ENCODE assay signal across 25 cellular contexts in the genomic region with DNA sequence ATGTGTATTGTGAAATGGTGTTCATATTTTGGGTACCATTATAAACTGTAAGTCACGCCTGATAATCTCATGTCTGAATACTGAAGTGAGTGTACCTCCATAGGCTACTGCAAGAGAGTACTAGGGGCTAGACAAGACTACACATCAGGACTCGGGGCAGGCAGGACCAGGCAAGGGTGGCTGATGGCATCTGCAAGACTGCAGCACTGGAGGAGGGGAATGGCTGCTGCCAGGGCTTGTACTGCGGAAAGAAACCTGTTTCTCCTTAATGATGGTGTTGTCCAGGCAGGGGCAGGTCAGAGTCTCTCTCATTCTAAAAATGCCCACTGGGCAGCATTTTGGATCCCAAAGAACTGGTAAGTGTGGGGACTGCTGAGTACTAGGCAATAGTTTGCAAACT.
A peak's percentile ranks its signal among the peaks of the same experiment; 100 is the strongest.
DNase-seq lines count a peak whose midpoint lies in the region; ATAC-seq, FAIRE-seq and TF ChIP-seq lines count a peak whose summit lies in the region.
"Had no signal": no experiment of that assay in that cellular context is flagged by ENCODE, and none has a peak within 500 bp of the region (broad histone marks: within the 10 kb centered on the region; RNA-seq: fewer than 3 reads in every experiment).

No MANE protein-coding gene starts in this region.

- H3K14ac ChIP-seq in H1 (ENCODE audit: insufficient read length) = no peak overlapping the region

- TF ChIP-seq CTCF in SK-N-SH (IDR thresholded peaks at IDR 0.05) (no peak), H1 (IDR thresholded peaks at IDR 0.05; ENCODE audit: control extremely low read depth in 1 of 3, insufficient read depth in 1 of 3, low read depth in 1 of 3, low read length in 3 of 3) (no peak), neural cell (IDR thresholded peaks at IDR 0.05; ENCODE audit: poor library complexity, severe bottlenecking) (no peak)

- H3K4me1 ChIP-seq in SK-N-SH (ENCODE audit: control insufficient read depth in 1 of 2, insufficient read depth in 2 of 2, low read depth in 1 of 2, low read length in 1 of 2) (peaks cover 0 to 9% of the 10 kb centered on the region in 2 experiments; a peak in 2 of 4 replicates), H1 (replicated peaks in 1 of 4; ENCODE audit: control insufficient read depth in 3 of 4, insufficient read depth in 4 of 4, low read length in 3 of 4) (peaks cover 0 to 3% (median under 1%) of the 10 kb centered on the region in 4 experiments; a peak in 1 of 7 replicates)
- H3K4me1 ChIP-seq: A549 had no signal

- no peak overlapping the region; a peak in 1 of 4 replicates for H3K27ac ChIP-seq in SK-N-SH (ENCODE audit: low read depth in 2 of 2, low read length in 1 of 2)
- H3K27ac ChIP-seq in H1 (ENCODE audit: low read depth, low read length) = no peak overlapping the region
- H3K27ac ChIP-seq in neural cell (ENCODE audit: low read length) = peak overlapping the region; percentile 33
- H3K27ac ChIP-seq: 22Rv1, A549, BLaER1 had no signal

- no peak overlapping the region for H2BK120ac ChIP-seq in H1 (replicated peaks; ENCODE audit: low read depth, low read length)

- H4K8ac ChIP-seq in H1 (ENCODE audit: extremely low read depth, insufficient read depth, low read length) = peak overlapping the region; percentile 57; the same call in 1 of the 2 replicates

- H3K9me3 ChIP-seq in SK-N-SH (no peaks in the 10 kb centered on the region), H1 (ENCODE audit: insufficient read depth in 2 of 2, low read depth in 1 of 2, low read length in 1 of 2) (no peaks in the 10 kb centered on the region), neural cell (ENCODE audit: low read length) (no peaks in the 10 kb centered on the region)
- H3K9me3 ChIP-seq: A549, BLaER1 had no signal

- no peak overlapping the region for H2BK20ac ChIP-seq in H1 (ENCODE audit: low read length)

- H2BK12ac ChIP-seq in H1 (ENCODE audit: low read depth, low read length) = no peak overlapping the region

- POLR2A ChIA-PET in SK-N-SH (lab: Yijun Ruan, JAX) = no interaction called here
- POLR2A ChIA-PET in H1 (lab: Charles Lee; ENCODE audit: partially characterized antibody) = no interaction called here

- H4K5ac ChIP-seq in H1 (ENCODE audit: insufficient read length, low read depth, low read length) = no peak overlapping the region

- no peak overlapping the region for H3K56ac ChIP-seq in H1 (replicated peaks; ENCODE audit: insufficient read length, low read depth, low read length)

- ATAC-seq in SK-N-SH treated with all-trans-retinoic acid at 6 μM for 48 hours = no peak
- peak; percentile 34 for ATAC-seq in stimulated activated memory B cell treated with anti-CD40 and anti-IgM and Interleukin-4, amounts not matched to agents 10 μg/mL and 1 μg/mL and 100 μg/mL, for 72 hours

- no peaks in the 10 kb centered on the region for H3K9me3 Mint-ChIP-seq in stimulated activated memory B cell treated with anti-CD40 and anti-IgM and Interleukin-4, amounts not matched to agents 10 μg/mL and 1 μg/mL and 100 μg/mL, for 72 hours
- H3K9me3 Mint-ChIP-seq in activated naive CD4-positive, alpha-beta T cell treated with anti-CD3 and anti-CD28 coated beads for 36 hours = no peaks in the 10 kb centered on the region
- H3K9me3 Mint-ChIP-seq: CD8-positive, alpha-beta memory T cell had no signal

- TF ChIP-seq POLR2A in H1 (IDR thresholded peaks at IDR 0.05; ENCODE audit: control extremely low read depth in 1 of 2, low read depth in 2 of 2, low read length in 2 of 2) = no peak

- H3F3A ChIP-seq in SK-N-SH (replicated peaks; ENCODE audit: insufficient read depth) (peaks cover 4% of the 10 kb centered on the region), neural cell (ENCODE audit: insufficient read depth, low read length, poor library complexity, severe bottlenecking) (no peaks in the 10 kb centered on the region)

- H3K4ac ChIP-seq in H1 (replicated peaks; ENCODE audit: insufficient read length, low read depth, low read length) = no peak overlapping the region

- H2AK5ac ChIP-seq in H1 (ENCODE audit: low read depth, low read length) = no peak overlapping the region

- H4K20me1 ChIP-seq in SK-N-SH (ENCODE audit: insufficient read depth) (no peaks in the 10 kb centered on the region), H1 (replicated peaks in 1 of 2; ENCODE audit: control insufficient read depth in 1 of 2, insufficient read depth in 2 of 2, low read length in 2 of 2) (no peaks in the 10 kb centered on the region), neural cell (ENCODE audit: insufficient read depth) (no peaks in the 10 kb centered on the region)
- H4K20me1 ChIP-seq: BLaER1 had no signal

- H3K36me3 ChIP-seq in SK-N-SH (replicated peaks in 1 of 2; ENCODE audit: control insufficient read depth in 1 of 2, insufficient read depth in 2 of 2, low read length in 1 of 2) (no peaks in the 10 kb centered on the region), H1 (ENCODE audit: control insufficient read depth in 2 of 4, insufficient read depth in 4 of 4, low read length in 3 of 4) (no peaks in the 10 kb centered on the region), neural cell (ENCODE audit: insufficient read depth, low read length) (no peaks in the 10 kb centered on the region)
- H3K36me3 ChIP-seq: BLaER1 had no signal

- DNase-seq in SK-N-SH (peak; percentile 16), H1 (ENCODE audit: low read depth in 1 of 2, low spot score in 2 of 2) (no peak), DMS79 treated with DMSO at 0.1 percent for 48 hours (lab: John Stamatoyannopoulos, UW) (no peak), KG1 (lab: John Stamatoyannopoulos, UW) (no peak)
- DNase-seq in activated naive CD4-positive, alpha-beta T cell treated with anti-CD3 and anti-CD28 coated beads for 36 hours = no peak
- DNase-seq: AML-193; C1 segment of cervical spinal cord; CD4-positive, alpha-beta memory T cell; CD4-positive, CD25-positive, alpha-beta regulatory T cell; CD8-positive, alpha-beta memory T cell; COR-L47; DMS 273 treated with DMSO at 0.1 percent for 48 hours; DMS153; DMS53; DMS79; GF-D8 had no signal

- H3K79me2 ChIP-seq in SK-N-SH (ENCODE audit: insufficient read depth) = no peaks in the 10 kb centered on the region
- H3K79me2 ChIP-seq in H1 (ENCODE audit: control insufficient read depth in 1 of 2, insufficient read depth in 2 of 2, low read length in 2 of 2) = no peaks in the 10 kb centered on the region
- no peaks in the 10 kb centered on the region for H3K79me2 ChIP-seq in neural cell (replicated peaks; ENCODE audit: insufficient read depth, low read length)

- H3K27ac Mint-ChIP-seq in stimulated activated memory B cell treated with anti-CD40 and anti-IgM and Interleukin-4, amounts not matched to agents 10 μg/mL and 1 μg/mL and 100 μg/mL, for 72 hours = no peak overlapping the region
- H3K27ac Mint-ChIP-seq in activated naive CD4-positive, alpha-beta T cell treated with anti-CD3 and anti-CD28 coated beads for 36 hours = no peak overlapping the region
- H3K27ac Mint-ChIP-seq: B cell; CD4-positive, alpha-beta memory T cell; CD4-positive, CD25-positive, alpha-beta regulatory T cell; CD8-positive, alpha-beta memory T cell had no signal

- H3K79me1 ChIP-seq in H1 (ENCODE audit: low read depth, low read length) = no peaks in the 10 kb centered on the region

- no peak overlapping the region for H3K4me3 Mint-ChIP-seq in stimulated activated memory B cell treated with anti-CD40 and anti-IgM and Interleukin-4, amounts not matched to agents 10 μg/mL and 1 μg/mL and 100 μg/mL, for 72 hours
- H3K4me3 Mint-ChIP-seq in activated naive CD4-positive, alpha-beta T cell treated with anti-CD3 and anti-CD28 coated beads for 36 hours = no peak overlapping the region
- H3K4me3 Mint-ChIP-seq: B cell; CD14-positive monocyte; CD4-positive, alpha-beta memory T cell; CD4-positive, CD25-positive, alpha-beta regulatory T cell; CD8-positive, alpha-beta memory T cell had no signal

- CTCF ChIA-PET in SK-N-SH (lab: Yijun Ruan, JAX) (interaction anchor here (1.1 kb wide), 1 partner anchor 27 kb away, joined by 3 read pairs; no protein-coding TSS in a partner anchor), H1 (lab: Charles Lee; ENCODE audit: partially characterized antibody) (interaction anchor here (0.6 kb wide), 1 partner anchor 252 kb away, joined by 4 read pairs; no protein-coding TSS in a partner anchor)
- CTCF ChIA-PET in activated naive CD4-positive, alpha-beta T cell treated with anti-CD3 and anti-CD28 coated beads for 36 hours (lab: Charles Lee) = no interaction called here

- H3K4me1 Mint-ChIP-seq in stimulated activated memory B cell treated with anti-CD40 and anti-IgM and Interleukin-4, amounts not matched to agents 10 μg/mL and 1 μg/mL and 100 μg/mL, for 72 hours = peaks cover 18% of the 10 kb centered on the region
- peaks cover 18% of the 10 kb centered on the region for H3K4me1 Mint-ChIP-seq in activated naive CD4-positive, alpha-beta T cell treated with anti-CD3 and anti-CD28 coated beads for 36 hours (ENCODE audit: low read depth)

- intact Hi-C loops in activated naive CD4-positive, alpha-beta T cell treated with anti-CD3 and anti-CD28 coated beads for 36 hours (cut with micrococcal nuclease) = no loop called here

- no peak overlapping the region for H2BK5ac ChIP-seq in H1 (ENCODE audit: low read depth, low read length)

- no peak for FAIRE-seq in H1 (lab: Jason Lieb, UNC)
- FAIRE-seq: A549, GM12891 had no signal

- no peaks in the 10 kb centered on the region; the same call in 1 of the 2 replicates for H3K23me2 ChIP-seq in H1 (ENCODE audit: low read depth, low read length)

- TF ChIP-seq EP300 in SK-N-SH (IDR thresholded peaks at IDR 0.05; ENCODE audit: borderline replicate concordance in 1 of 2, low read depth in 1 of 2, low read length in 1 of 2) (no peak), H1 (IDR thresholded peaks at IDR 0.05; ENCODE audit: borderline replicate concordance in 1 of 2, low read depth in 2 of 2, low read length in 2 of 2) (no peak), neural cell (conservative IDR thresholded peaks at IDR 0.05; ENCODE audit: poor library complexity, severe bottlenecking) (no peak)

- H3K9ac ChIP-seq in SK-N-SH (no peak overlapping the region), H1 (replicated peaks in 1 of 4; ENCODE audit: extremely low read depth in 1 of 4, low read depth in 3 of 4, low read length in 3 of 4) (no peak overlapping the region), neural cell (ENCODE audit: low read length) (peak overlapping the region; percentile 1)
- H3K9ac ChIP-seq: BLaER1 had no signal

- H3K9me2 ChIP-seq in SK-N-SH (no peaks in the 10 kb centered on the region; the same call in 1 of the 2 replicates), neural cell (ENCODE audit: insufficient read depth, low read length) (no peaks in the 10 kb centered on the region)

- H3K18ac ChIP-seq in H1 (ENCODE audit: extremely low read depth, low read length) = no peak overlapping the region

- H3K27me3 ChIP-seq in SK-N-SH (ENCODE audit: insufficient read depth) (no peaks in the 10 kb centered on the region), H1 (replicated peaks in 1 of 4; ENCODE audit: control insufficient read depth in 3 of 4, extremely low read depth in 1 of 4, insufficient read depth in 3 of 4, low read length in 3 of 4) (no peaks in the 10 kb centered on the region), neural cell (ENCODE audit: insufficient read depth, low read depth, low read length) (no peaks in the 10 kb centered on the region)
- H3K27me3 ChIP-seq: BLaER1 had no signal

- no peak overlapping the region for H4K91ac ChIP-seq in H1 (replicated peaks; ENCODE audit: insufficient read length, low read length)

- TF ChIP-seq RAD21 in SK-N-SH (IDR thresholded peaks at IDR 0.05; ENCODE audit: low read length) (no peak), H1 (IDR thresholded peaks at IDR 0.05 in 1 of 2, conservative IDR thresholded peaks at IDR 0.05 in 1 of 2; ENCODE audit: low read depth in 2 of 2, low read length in 2 of 2) (no peak), neural cell (conservative IDR thresholded peaks at IDR 0.05) (no peak)

- H3K4me3 ChIP-seq in SK-N-SH (ENCODE audit: low read depth in 2 of 2, low read length in 1 of 2) = no peak overlapping the region
- H3K4me3 ChIP-seq in H1 (ENCODE audit: extremely low read depth in 1 of 4, insufficient read depth in 2 of 4, low read depth in 3 of 4, low read length in 4 of 4) = no peak overlapping the region
- peak overlapping the region; percentile 34 for H3K4me3 ChIP-seq in neural cell (ENCODE audit: low read length)
- H3K4me3 ChIP-seq: A549, BLaER1 had no signal

- H3K36me3 Mint-ChIP-seq in stimulated activated memory B cell treated with anti-CD40 and anti-IgM and Interleukin-4, amounts not matched to agents 10 μg/mL and 1 μg/mL and 100 μg/mL, for 72 hours = no peaks in the 10 kb centered on the region
- no peaks in the 10 kb centered on the region for H3K36me3 Mint-ChIP-seq in activated naive CD4-positive, alpha-beta T cell treated with anti-CD3 and anti-CD28 coated beads for 36 hours (ENCODE audit: low read depth)
- H3K36me3 Mint-ChIP-seq: CD14-positive monocyte; CD4-positive, alpha-beta memory T cell; CD4-positive, CD25-positive, alpha-beta regulatory T cell; CD8-positive, alpha-beta memory T cell had no signal

- H3K4me2 ChIP-seq in SK-N-SH (no peak overlapping the region), H1 (ENCODE audit: insufficient read depth in 1 of 2, low read depth in 2 of 2, low read length in 2 of 2) (no peak overlapping the region), neural cell (ENCODE audit: low read length) (peak overlapping the region; percentile 11)
- H3K4me2 ChIP-seq: A549, BLaER1 had no signal

- H3K23ac ChIP-seq in H1 (ENCODE audit: insufficient read length) = no peak overlapping the region

- no peaks in the 10 kb centered on the region for H3K27me3 Mint-ChIP-seq in stimulated activated memory B cell treated with anti-CD40 and anti-IgM and Interleukin-4, amounts not matched to agents 10 μg/mL and 1 μg/mL and 100 μg/mL, for 72 hours
- peaks cover 9% of the 10 kb centered on the region for H3K27me3 Mint-ChIP-seq in activated naive CD4-positive, alpha-beta T cell treated with anti-CD3 and anti-CD28 coated beads for 36 hours (ENCODE audit: low read depth)
- H3K27me3 Mint-ChIP-seq: B cell had no signal

- no peak overlapping the region for H2BK15ac ChIP-seq in H1 (ENCODE audit: low read length)

- H2AFZ ChIP-seq in SK-N-SH (ENCODE audit: low read depth) (no peak overlapping the region), H1 (ENCODE audit: low read length) (no peak overlapping the region), neural cell (ENCODE audit: low read depth, low read length) (no peak overlapping the region)

- WGBS in SK-N-SH (ENCODE audit: low lambda C conversion rate) = 52% methylated on average over 3 of the region's 3 CpGs
- 85% methylated on average over 3 of the region's 3 CpGs; no CpG with 5 or more reads in 1 of the 2 experiments for WGBS in H1 (ENCODE audit: extremely low coverage in 1 of 2, insufficient coverage in 1 of 2, insufficient read length in 1 of 2, insufficient replicate concordance in 2 of 2, low coverage in 1 of 2, low lambda C conversion rate in 2 of 2, missing lambda C conversion rate in 1 of 2), 2 experiments
